10 cellular contexts compared by ENCODE assay signal in genomic region chr1:41622859-41623732, GRCh38.
DNase-seq lines count a peak whose midpoint lies in the region; ATAC-seq and TF ChIP-seq lines count a peak whose summit lies in the region.
"Had no signal": no experiment of that assay in that cellular context is flagged by ENCODE, and none has a peak within 500 bp of the region (broad histone marks: within the 10 kb centered on the region; RNA-seq: fewer than 3 reads in every experiment).

No MANE protein-coding gene starts in this region.

- TF ChIP-seq CTCF in GM12875 (IDR thresholded peaks at IDR 0.05; ENCODE audit: borderline replicate concordance, insufficient read depth, low read depth, low read length) (no peak), chondrocyte (IDR thresholded peaks at IDR 0.05) (no peak), progenitor cell of endocrine pancreas (IDR thresholded peaks at IDR 0.05; ENCODE audit: unreplicated experiment) (no peak), esophagus squamous epithelium (IDR thresholded peaks at IDR 0.05) (no peak)

- no peaks in the 10 kb centered on the region for H3K36me3 ChIP-seq in SJCRH30
- H3K36me3 ChIP-seq in esophagus squamous epithelium = no peaks in the 10 kb centered on the region

- H3K4me1 Mint-ChIP-seq in chondrocyte (ENCODE audit: low read depth) (peaks cover 47% of the 10 kb centered on the region), progenitor cell of endocrine pancreas (ENCODE audit: low read depth) (peaks cover 10% of the 10 kb centered on the region)
- H3K4me1 Mint-ChIP-seq: neural crest cell had no signal

- intact Hi-C loops in esophagus squamous epithelium (cut with DNase I) = no loop called here

- DNase-seq in hepatic stellate cell (ENCODE audit: low spot score) (peak; percentile 67), SJCRH30 (no peak), chondrocyte (ENCODE audit: low spot score) (no peak), progenitor cell of endocrine pancreas (ENCODE audit: low spot score, unreplicated experiment) (no peak), esophagus squamous epithelium (lab: John Stamatoyannopoulos, UW) (no peak)

- H3K27me3 Mint-ChIP-seq in chondrocyte (ENCODE audit: low read depth) = no peaks in the 10 kb centered on the region
- H3K27me3 Mint-ChIP-seq in progenitor cell of endocrine pancreas = peaks cover 12% of the 10 kb centered on the region
- H3K27me3 Mint-ChIP-seq: brain had no signal

- peak; percentile 72 for ATAC-seq in GM21515 (IDR thresholded peaks at IDR 0.05; ENCODE audit: unreplicated experiment)
- peak; percentile 79 for ATAC-seq in HG03565 (IDR thresholded peaks at IDR 0.05; ENCODE audit: unreplicated experiment)

- H3K9me3 Mint-ChIP-seq in chondrocyte (ENCODE audit: low read depth) (no peaks in the 10 kb centered on the region), progenitor cell of endocrine pancreas (ENCODE audit: low read depth) (no peaks in the 10 kb centered on the region)
- H3K9me3 Mint-ChIP-seq: brain, neural crest cell had no signal

- no peak overlapping the region for H3K27ac Mint-ChIP-seq in chondrocyte (ENCODE audit: unreplicated experiment)
- no peak overlapping the region for H3K27ac Mint-ChIP-seq in progenitor cell of endocrine pancreas

- no peak overlapping the region for H3K27ac ChIP-seq in SJCRH30
- H3K27ac ChIP-seq in esophagus squamous epithelium = peak overlapping the region in 1 of 4 donors; percentile 3

- no peaks in the 10 kb centered on the region for H3K36me3 Mint-ChIP-seq in chondrocyte (ENCODE audit: low read depth)
- H3K36me3 Mint-ChIP-seq in progenitor cell of endocrine pancreas (ENCODE audit: insufficient read depth) = no peaks in the 10 kb centered on the region
- H3K36me3 Mint-ChIP-seq: brain had no signal

- no peaks in the 10 kb centered on the region for H3K9me3 ChIP-seq in SJCRH30 (replicated peaks)
- no peaks in the 10 kb centered on the region for H3K9me3 ChIP-seq in esophagus squamous epithelium

- no peak for TF ChIP-seq POLR2A in esophagus squamous epithelium (IDR thresholded peaks at IDR 0.05)

- H3K27me3 ChIP-seq in SJCRH30 (no peaks in the 10 kb centered on the region), esophagus squamous epithelium (no peaks in the 10 kb centered on the region)

- peaks cover 36% of the 10 kb centered on the region for H3K4me1 ChIP-seq in SJCRH30
- peaks cover 35 to 86% (median 70%) of the 10 kb centered on the region in 3 donors for H3K4me1 ChIP-seq in esophagus squamous epithelium

- 64 to 88% methylated on average over 6 to 8 of the region's 8 CpGs for whole genome bisulfite sequencing in esophagus squamous epithelium, 2 donors

- H3K4me3 ChIP-seq in GM12875 (ENCODE audit: low read depth, low read length) (peak overlapping the region; percentile 37), SJCRH30 (no peak overlapping the region), esophagus squamous epithelium (no peak overlapping the region)

- H3K4me3 Mint-ChIP-seq in chondrocyte (ENCODE audit: unreplicated experiment) (no peak overlapping the region), progenitor cell of endocrine pancreas (ENCODE audit: low read depth) (no peak overlapping the region)
- H3K4me3 Mint-ChIP-seq: brain, neural crest cell had no signal
